ENCODE assay signal across 1 cellular context in genomic region chr4:7307391-7308099, GRCh38.
TF ChIP-seq lines count a peak whose summit lies in the region.

No MANE protein-coding gene starts in this region.

TF ChIP-seq in GM12878, 131 proteins besides CTCF, POLR2A, EP300 and RAD21 (continued from another document):
- peak; percentile 60 for TF ChIP-seq BCL3 (IDR thresholded peaks at IDR 0.05; ENCODE audit: borderline replicate concordance, insufficient read depth, low read depth, low read length, poor library complexity, severe bottlenecking)
- no peak for TF ChIP-seq CREM (IDR thresholded peaks at IDR 0.05; ENCODE audit: low read depth)
